22 cellular contexts compared by ENCODE assay signal in the genomic region with DNA sequence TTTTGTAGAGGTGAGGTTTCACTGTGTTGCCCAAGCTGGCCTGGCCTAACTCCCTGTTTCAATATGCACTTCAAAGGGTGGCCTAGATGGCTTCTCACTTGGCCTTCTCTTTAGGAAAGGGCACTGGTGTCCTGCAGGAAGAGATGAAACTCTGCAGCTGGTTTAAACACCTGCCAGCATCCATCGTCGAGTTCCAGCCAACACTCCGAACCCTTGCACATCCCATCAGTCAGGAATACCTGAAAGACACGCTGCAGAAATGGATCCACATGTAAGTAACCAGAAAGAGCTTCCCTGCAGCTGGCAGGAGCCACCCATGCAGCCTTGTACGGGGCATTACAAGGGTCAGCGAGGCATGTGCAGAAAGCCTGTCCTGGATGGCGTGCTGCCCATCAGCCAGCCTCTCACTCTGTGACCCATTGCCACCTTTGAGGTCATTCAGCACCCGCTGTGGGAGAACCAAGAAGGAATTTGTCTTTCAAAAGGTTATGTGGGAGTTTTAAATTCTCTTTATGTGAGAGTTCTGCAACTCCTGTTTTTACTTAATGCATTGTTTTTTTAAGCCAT. TPM values are rescaled to one million over a fixed set of nuclear protein-coding genes. Genes with fewer than 3 reads are reported as not detected.
"Had no signal": no experiment of that assay in that cellular context is flagged by ENCODE, and none has a peak within 500 bp of the region (broad histone marks: within the 10 kb centered on the region; RNA-seq: fewer than 3 reads in every experiment).

No MANE protein-coding gene starts in this region.

- H3K4me1 ChIP-seq: thyroid gland had no signal

- H3K27ac ChIP-seq: ovary, stomach, thyroid gland, vagina had no signal

- H3K9me3 ChIP-seq: ovary, stomach, thyroid gland, vagina had no signal

- ATAC-seq: effector memory CD8-positive, alpha-beta T cell; naive thymus-derived CD4-positive, alpha-beta T cell; sciatic nerve had no signal

- H3K4me3 ChIP-seq: ovary, smooth muscle cell, stomach, thyroid gland, vagina had no signal

- H3K27me3 Mint-ChIP-seq: effector memory CD8-positive, alpha-beta T cell; naive thymus-derived CD4-positive, alpha-beta T cell had no signal

- H3K4me3 Mint-ChIP-seq: effector memory CD8-positive, alpha-beta T cell had no signal

- H3K36me3 ChIP-seq: ovary had no signal

- DNase-seq: cortex of kidney; effector memory CD8-positive, alpha-beta T cell; mesenchymal stem cell; midbrain; naive thymus-derived CD4-positive, alpha-beta T cell; occipital lobe; ovary; stimulated activated CD4-positive, alpha-beta T cell treated with anti-CD3 and anti-CD28 coated beads, Interleukin-12 subunit alpha, Interleukin-12 subunit beta, amount 100 ng/mL, for 4 hours; stimulated activated CD4-positive, alpha-beta T cell treated with anti-CD3 and anti-CD28 coated beads, Interleukin-1b, Interleukin-23, amount 100 ng/mL, for 48 hours; stimulated activated CD4-positive, alpha-beta T cell treated with anti-CD3 and anti-CD28 coated beads, Interleukin-4, amount 100 ng/mL, for 1 hour; stimulated activated CD8-positive, alpha-beta memory T cell treated with anti-CD3 and anti-CD28 coated beads, Interleukin-4, amount 100 ng/mL, for 48 hours; stimulated activated naive CD4-positive, alpha-beta T cell treated with Interleukin-2 at 50 U/mL for 16 hours; stomach; thyroid gland; trophoblast cell had no signal

- H3K27me3 ChIP-seq: ovary, stomach, thyroid gland, vagina had no signal

RNA-seq across cellular contexts. Expression of a gene that starts 35.0 kb away (rescaled TPM):
- total RNA-seq: dermis microvascular lymphatic vessel endothelial cell; fibroblast of villous mesenchyme; lung microvascular endothelial cell; naive thymus-derived CD4-positive, alpha-beta T cell; pulmonary artery endothelial cell had no signal
